In genomic region chr4:24403263-24403662, GRCh38 we compare ENCODE assay signal across 28 cellular contexts.
"Had no signal": no experiment of that assay in that cellular context is flagged by ENCODE, and none has a peak within 500 bp of the region (broad histone marks: within the 10 kb centered on the region; RNA-seq: fewer than 3 reads in every experiment).

No MANE protein-coding gene starts in this region.

- H3K9me3 Mint-ChIP-seq: stimulated activated effector memory CD8-positive, alpha-beta T cell treated with anti-CD3 and anti-CD28 coated beads, Interleukin-12 subunit alpha, Interleukin-12 subunit beta, amount 100 ng/mL, for 72 hours; stimulated activated memory B cell treated with anti-CD40 and anti-IgM and Interleukin-4, amounts not matched to agents 10 μg/mL and 1 μg/mL and 100 μg/mL, for 72 hours; stimulated activated naive B cell treated with anti-CD40 and anti-IgM and Interleukin-4, amounts not matched to agents 10 μg/mL and 1 μg/mL and 100 μg/mL, for 72 hours; stimulated activated naive CD8-positive, alpha-beta T cell treated with anti-CD3 and anti-CD28 coated beads, Interleukin-15, amount 100 ng/mL, for 72 hours; stimulated activated naive CD8-positive, alpha-beta T cell treated with anti-CD3 and anti-CD28 coated beads, Interleukin-15, Interleukin-2, amounts not matched to agents 100 ng/mL and 50 ng/mL, for 24 hours; type B pancreatic cell had no signal

- DNase-seq: stimulated activated CD4-positive, alpha-beta T cell treated with anti-CD3 and anti-CD28 coated beads, Interleukin-2, amount 100 ng/mL, for 48 hours; stimulated activated CD4-positive, alpha-beta T cell treated with anti-CD3 and anti-CD28 coated beads, Interleukin-4, amount 100 ng/mL, for 1 hour; stimulated activated CD4-positive, alpha-beta T cell treated with anti-CD3 and anti-CD28 coated beads, Interleukin-4, amount 100 ng/mL, for 24 hours; stimulated activated CD4-positive, alpha-beta T cell treated with anti-CD3 and anti-CD28 coated beads, Interleukin-4, amount 100 ng/mL, for 4 hours; stimulated activated CD8-positive, alpha-beta memory T cell treated with anti-CD3 and anti-CD28 coated beads, Interleukin-4, amount 100 ng/mL, for 48 hours; stimulated activated naive B cell treated with anti-CD40 and anti-IgM and Interleukin-4, amounts not matched to agents 10 μg/mL and 1 μg/mL and 100 μg/mL, for 72 hours; stimulated activated naive CD4-positive, alpha-beta T cell; stimulated activated naive CD4-positive, alpha-beta T cell treated with Interleukin-2 at 50 U/mL for 16 hours; stimulated activated naive CD8-positive, alpha-beta T cell treated with anti-CD3 and anti-CD28 coated beads, Interleukin-15, amount 100 ng/mL, for 72 hours; stimulated activated naive CD8-positive, alpha-beta T cell treated with anti-CD3 and anti-CD28 coated beads, Interleukin-15, Interleukin-2, amounts not matched to agents 100 U/mL and 50 U/mL, for 24 hours; stomach; substantia nigra; testis; thyroid gland; tibial artery; transverse colon; trophoblast cell; upper lobe of left lung; upper lobe of right lung; uterus had no signal

- H3K27me3 ChIP-seq: stomach, suprapubic skin, testis, thyroid gland, tibial artery, tibial nerve, transverse colon, upper lobe of left lung, upper lobe of right lung, uterus, vagina had no signal

- H3K27me3 Mint-ChIP-seq: stimulated activated memory B cell treated with anti-CD40 and anti-IgM and Interleukin-4, amounts not matched to agents 10 μg/mL and 1 μg/mL and 100 μg/mL, for 72 hours; type B pancreatic cell had no signal

- H3K36me3 Mint-ChIP-seq: stimulated activated effector memory CD8-positive, alpha-beta T cell treated with anti-CD3 and anti-CD28 coated beads, Interleukin-12 subunit alpha, Interleukin-12 subunit beta, amount 100 ng/mL, for 72 hours; stimulated activated memory B cell treated with anti-CD40 and anti-IgM and Interleukin-4, amounts not matched to agents 10 μg/mL and 1 μg/mL and 100 μg/mL, for 72 hours; stimulated activated naive B cell treated with anti-CD40 and anti-IgM and Interleukin-4, amounts not matched to agents 10 μg/mL and 1 μg/mL and 100 μg/mL, for 72 hours; type B pancreatic cell had no signal

- H3K4me3 Mint-ChIP-seq: stimulated activated effector memory CD8-positive, alpha-beta T cell treated with anti-CD3 and anti-CD28 coated beads, Interleukin-12 subunit alpha, Interleukin-12 subunit beta, amount 100 ng/mL, for 72 hours; stimulated activated memory B cell treated with anti-CD40 and anti-IgM and Interleukin-4, amounts not matched to agents 10 μg/mL and 1 μg/mL and 100 μg/mL, for 72 hours; stimulated activated naive B cell treated with anti-CD40 and anti-IgM and Interleukin-4, amounts not matched to agents 10 μg/mL and 1 μg/mL and 100 μg/mL, for 72 hours; stimulated activated naive CD8-positive, alpha-beta T cell treated with anti-CD3 and anti-CD28 coated beads, Interleukin-15, amount 100 ng/mL, for 72 hours; stimulated activated naive CD8-positive, alpha-beta T cell treated with anti-CD3 and anti-CD28 coated beads, Interleukin-15, Interleukin-2, amounts not matched to agents 100 ng/mL and 50 ng/mL, for 24 hours; type B pancreatic cell had no signal

- H3K27ac ChIP-seq: stomach, suprapubic skin, testis, thoracic aorta, thyroid gland, tibial artery, tibial nerve, transverse colon, upper lobe of left lung, upper lobe of right lung, uterus, vagina had no signal

- H3K4me3 ChIP-seq: stomach, suprapubic skin, testis, thoracic aorta, thyroid gland, tibial artery, tibial nerve, transverse colon, upper lobe of left lung, upper lobe of right lung, uterus, vagina had no signal

- H3K4me1 Mint-ChIP-seq: stimulated activated effector memory CD8-positive, alpha-beta T cell treated with anti-CD3 and anti-CD28 coated beads, Interleukin-12 subunit alpha, Interleukin-12 subunit beta, amount 100 ng/mL, for 72 hours; stimulated activated memory B cell treated with anti-CD40 and anti-IgM and Interleukin-4, amounts not matched to agents 10 μg/mL and 1 μg/mL and 100 μg/mL, for 72 hours; stimulated activated naive B cell treated with anti-CD40 and anti-IgM and Interleukin-4, amounts not matched to agents 10 μg/mL and 1 μg/mL and 100 μg/mL, for 72 hours; stimulated activated naive CD8-positive, alpha-beta T cell treated with anti-CD3 and anti-CD28 coated beads, Interleukin-15, amount 100 ng/mL, for 72 hours had no signal

- H3K27ac Mint-ChIP-seq: stimulated activated effector memory CD8-positive, alpha-beta T cell treated with anti-CD3 and anti-CD28 coated beads, Interleukin-12 subunit alpha, Interleukin-12 subunit beta, amount 100 ng/mL, for 72 hours; stimulated activated memory B cell treated with anti-CD40 and anti-IgM and Interleukin-4, amounts not matched to agents 10 μg/mL and 1 μg/mL and 100 μg/mL, for 72 hours; stimulated activated naive B cell treated with anti-CD40 and anti-IgM and Interleukin-4, amounts not matched to agents 10 μg/mL and 1 μg/mL and 100 μg/mL, for 72 hours; stimulated activated naive CD8-positive, alpha-beta T cell treated with anti-CD3 and anti-CD28 coated beads, Interleukin-15, amount 100 ng/mL, for 72 hours; stimulated activated naive CD8-positive, alpha-beta T cell treated with anti-CD3 and anti-CD28 coated beads, Interleukin-15, Interleukin-2, amounts not matched to agents 100 ng/mL and 50 ng/mL, for 24 hours; type B pancreatic cell had no signal

- ATAC-seq: stimulated activated effector memory CD8-positive, alpha-beta T cell treated with anti-CD3 and anti-CD28 coated beads, Interleukin-12 subunit alpha, Interleukin-12 subunit beta, amount 100 ng/mL, for 72 hours; stimulated activated memory B cell treated with anti-CD40 and anti-IgM and Interleukin-4, amounts not matched to agents 10 μg/mL and 1 μg/mL and 100 μg/mL, for 72 hours; stimulated activated naive B cell treated with anti-CD40 and anti-IgM and Interleukin-4, amounts not matched to agents 10 μg/mL and 1 μg/mL and 100 μg/mL, for 72 hours; stimulated activated naive CD8-positive, alpha-beta T cell treated with anti-CD3 and anti-CD28 coated beads, Interleukin-15, amount 100 ng/mL, for 72 hours; stimulated activated naive CD8-positive, alpha-beta T cell treated with anti-CD3 and anti-CD28 coated beads, Interleukin-15, Interleukin-2, amounts not matched to agents 100 U/mL and 50 U/mL, for 24 hours; upper lobe of right lung had no signal

- H3K4me1 ChIP-seq: stomach, suprapubic skin, testis, thyroid gland, tibial artery, tibial nerve, transverse colon, upper lobe of left lung, upper lobe of right lung, uterus, vagina had no signal

- H3K36me3 ChIP-seq: stomach, suprapubic skin, thoracic aorta, thyroid gland, tibial artery, tibial nerve, transverse colon, upper lobe of left lung, upper lobe of right lung, uterus, vagina had no signal

- H3K9me3 ChIP-seq: stomach, suprapubic skin, testis, thoracic aorta, thyroid gland, tibial artery, tibial nerve, transverse colon, upper lobe of left lung, upper lobe of right lung, uterus, vagina had no signal
